ENCODE assay signal across 1 cellular context in genomic region chr4:31235961-31236360, GRCh38.
TF ChIP-seq lines count a peak whose summit lies in the region.

No MANE protein-coding gene starts in this region.

TF ChIP-seq in H1, 55 proteins besides CTCF, POLR2A, EP300 and RAD21:
- TF ChIP-seq CEBPB (IDR thresholded peaks at IDR 0.05; ENCODE audit: low read depth, low read length): no peak
- no peak for TF ChIP-seq KDM5A (IDR thresholded peaks at IDR 0.05; ENCODE audit: low read length)
- TF ChIP-seq CHD2 (IDR thresholded peaks at IDR 0.05; ENCODE audit: low read length): no peak
- no peak for TF ChIP-seq FOSL1 (IDR thresholded peaks at IDR 0.05; ENCODE audit: insufficient read depth, low read depth, low read length)
- TF ChIP-seq TCF12 (IDR thresholded peaks at IDR 0.05; ENCODE audit: low read depth, low read length): no peak
- no peak for TF ChIP-seq CHD1 (IDR thresholded peaks at IDR 0.05; ENCODE audit: low read depth, low read length)
- no peak for TF ChIP-seq SIN3A (conservative IDR thresholded peaks at IDR 0.05 in 1 of 2, IDR thresholded peaks at IDR 0.05 in 1 of 2; ENCODE audit: low read depth in 1 of 2, low read length in 2 of 2)
- TF ChIP-seq CTBP2 (IDR thresholded peaks at IDR 0.05; ENCODE audit: borderline replicate concordance, insufficient read depth, insufficient read length, low read length): no peak
- no peak for TF ChIP-seq EZH2 (IDR thresholded peaks at IDR 0.05; ENCODE audit: low read depth, low read length, severe bottlenecking)
- TF ChIP-seq NRF1 (IDR thresholded peaks at IDR 0.05; ENCODE audit: low read depth, low read length): no peak
- no peak for TF ChIP-seq BRCA1 (IDR thresholded peaks at IDR 0.05; ENCODE audit: low read depth, low read length)
- no peak for TF ChIP-seq SP1 (IDR thresholded peaks at IDR 0.05; ENCODE audit: low read depth, low read length)
- TF ChIP-seq ATF2 (IDR thresholded peaks at IDR 0.05; ENCODE audit: low read length): no peak
- TF ChIP-seq, protein P1, sequence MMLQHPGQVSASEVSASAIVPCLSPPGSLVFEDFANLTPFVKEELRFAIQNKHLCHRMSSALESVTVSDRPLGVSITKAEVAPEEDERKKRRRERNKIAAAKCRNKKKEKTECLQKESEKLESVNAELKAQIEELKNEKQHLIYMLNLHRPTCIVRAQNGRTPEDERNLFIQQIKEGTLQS (IDR thresholded peaks at IDR 0.05; ENCODE audit: insufficient read depth, low read depth, low read length): no peak
- no peak for TF ChIP-seq ZNF274 (IDR thresholded peaks at IDR 0.05; ENCODE audit: borderline replicate concordance, extremely low read depth, low read length)
- TF ChIP-seq TEAD4 (IDR thresholded peaks at IDR 0.05; ENCODE audit: low read depth, low read length): no peak
- no peak for TF ChIP-seq RFX5 (IDR thresholded peaks at IDR 0.05; ENCODE audit: borderline replicate concordance, low read depth, low read length)
- TF ChIP-seq MAX (IDR thresholded peaks at IDR 0.05): no peak
- no peak for TF ChIP-seq GABPA (IDR thresholded peaks at IDR 0.05; ENCODE audit: borderline replicate concordance, insufficient read depth, low read length)
